In genomic region chr10:2225609-2226008, GRCh38 we compare ENCODE assay signal across 32 cellular contexts.
"Had no signal": no experiment of that assay in that cellular context is flagged by ENCODE, and none has a peak within 500 bp of the region (broad histone marks: within the 10 kb centered on the region; RNA-seq: fewer than 3 reads in every experiment).

No MANE protein-coding gene starts in this region.

- H3K9me3 Mint-ChIP-seq: activated naive CD4-positive, alpha-beta T cell treated with anti-CD3 and anti-CD28 coated beads for 36 hours; activated naive CD8-positive, alpha-beta T cell treated with anti-CD3 and anti-CD28 coated beads for 36 hours; activated T-helper 1 cell treated with anti-CD3 and anti-CD28 coated beads, Interleukin-12 subunit alpha, Interleukin-12 subunit beta, Interleukin-2, Interleukin-4 antibody, amounts not matched to agents 30 ng/mL and 10 ng/mL and 1 ng/mL, durations not matched to agents 14 hours and 24 hours and 36 hours; memory B cell; neural progenitor cell; stimulated activated memory B cell treated with anti-CD40 and anti-IgM and Interleukin-4, amounts not matched to agents 10 μg/mL and 1 μg/mL and 100 μg/mL, for 72 hours had no signal

- H3K4me3 ChIP-seq: adrenal gland, body of pancreas, cardiac muscle cell, coronary artery, neural progenitor cell, psoas muscle, sigmoid colon, suprapubic skin, tibial artery, upper lobe of right lung had no signal

- H3K27ac ChIP-seq: adrenal gland, body of pancreas, cardiac muscle cell, coronary artery, neural progenitor cell, parathyroid adenoma, psoas muscle, sigmoid colon, suprapubic skin, tibial artery, upper lobe of right lung had no signal

- H3K27ac Mint-ChIP-seq: activated naive CD4-positive, alpha-beta T cell treated with anti-CD3 and anti-CD28 coated beads for 36 hours; activated naive CD8-positive, alpha-beta T cell treated with anti-CD3 and anti-CD28 coated beads for 36 hours; activated T-helper 1 cell treated with anti-CD3 and anti-CD28 coated beads, Interleukin-12 subunit alpha, Interleukin-12 subunit beta, Interleukin-2, Interleukin-4 antibody, amounts not matched to agents 30 ng/mL and 10 ng/mL and 1 ng/mL, durations not matched to agents 14 hours and 24 hours and 36 hours; effector memory CD8-positive, alpha-beta T cell; memory B cell; natural killer cell; neural progenitor cell; stimulated activated memory B cell treated with anti-CD40 and anti-IgM and Interleukin-4, amounts not matched to agents 10 μg/mL and 1 μg/mL and 100 μg/mL, for 72 hours had no signal

- ATAC-seq: body of pancreas; effector memory CD8-positive, alpha-beta T cell; natural killer cell; psoas muscle; stimulated activated memory B cell treated with anti-CD40 and anti-IgM and Interleukin-4, amounts not matched to agents 10 μg/mL and 1 μg/mL and 100 μg/mL, for 72 hours; upper lobe of right lung had no signal

- H3K4me1 Mint-ChIP-seq: activated naive CD8-positive, alpha-beta T cell treated with anti-CD3 and anti-CD28 coated beads for 36 hours; natural killer cell; neural progenitor cell; stimulated activated memory B cell treated with anti-CD40 and anti-IgM and Interleukin-4, amounts not matched to agents 10 μg/mL and 1 μg/mL and 100 μg/mL, for 72 hours had no signal

- H3K36me3 Mint-ChIP-seq: activated naive CD8-positive, alpha-beta T cell treated with anti-CD3 and anti-CD28 coated beads for 36 hours; memory B cell; natural killer cell; neural progenitor cell; stimulated activated memory B cell treated with anti-CD40 and anti-IgM and Interleukin-4, amounts not matched to agents 10 μg/mL and 1 μg/mL and 100 μg/mL, for 72 hours had no signal

- H3K36me3 ChIP-seq: adrenal gland, cardiac muscle cell, neural progenitor cell, sigmoid colon, suprapubic skin, tibial artery, upper lobe of right lung had no signal

- H3K4me3 Mint-ChIP-seq: activated naive CD4-positive, alpha-beta T cell treated with anti-CD3 and anti-CD28 coated beads for 36 hours; activated naive CD8-positive, alpha-beta T cell treated with anti-CD3 and anti-CD28 coated beads for 36 hours; activated T-helper 1 cell treated with anti-CD3 and anti-CD28 coated beads, Interleukin-12 subunit alpha, Interleukin-12 subunit beta, Interleukin-2, Interleukin-4 antibody, amounts not matched to agents 30 ng/mL and 10 ng/mL and 1 ng/mL, durations not matched to agents 14 hours and 24 hours and 36 hours; effector memory CD8-positive, alpha-beta T cell; memory B cell; natural killer cell; neural progenitor cell; stimulated activated memory B cell treated with anti-CD40 and anti-IgM and Interleukin-4, amounts not matched to agents 10 μg/mL and 1 μg/mL and 100 μg/mL, for 72 hours had no signal

- DNase-seq: activated CD4-positive, alpha-beta T cell treated with anti-CD3 and anti-CD28 coated beads for 48 hours; activated CD4-positive, alpha-beta T cell treated with anti-CD3 and anti-CD28 coated beads, Interleukin-2, amount 50 U/mL, for 48 hours; activated CD8-positive, alpha-beta memory T cell treated with anti-CD3 and anti-CD28 coated beads, Interleukin-2, amount 50 U/mL, for 4 hours; activated effector memory CD4-positive, alpha-beta T cell treated with anti-CD3 and anti-CD28 coated beads, Interleukin-2, amount 50 U/mL, for 16 hours; activated naive CD4-positive, alpha-beta T cell treated with anti-CD3 and anti-CD28 coated beads for 36 hours; activated naive CD8-positive, alpha-beta T cell treated with anti-CD3 and anti-CD28 coated beads for 36 hours; activated T-cell treated with anti-CD3 and anti-CD28 coated beads, Interleukin-2, amount 50 U/mL, for 1 hour; adrenal gland; aorta; body of pancreas; cerebellar nuclear complex; effector memory CD8-positive, alpha-beta T cell; erythroblast; head of caudate nucleus; hippocampal formation; natural killer cell; occipital lobe; psoas muscle; sigmoid colon; small intestine; stimulated activated CD4-positive, alpha-beta T cell treated with anti-CD3 and anti-CD28 coated beads, Interleukin-4, amount 100 ng/mL, for 4 hours; stimulated activated CD8-positive, alpha-beta memory T cell treated with anti-CD3 and anti-CD28 coated beads, Interleukin-4, amount 100 ng/mL, for 48 hours; tibial artery; upper lobe of right lung had no signal

- H3K27me3 ChIP-seq: adrenal gland, body of pancreas, cardiac muscle cell, neural progenitor cell, sigmoid colon, suprapubic skin, tibial artery, upper lobe of right lung had no signal

- FAIRE-seq: small intestine had no signal

- H3K9me3 ChIP-seq: adrenal gland, body of pancreas, tibial artery, upper lobe of right lung had no signal

- H3K4me1 ChIP-seq: adrenal gland, body of pancreas, neural progenitor cell, parathyroid adenoma, psoas muscle, suprapubic skin, tibial artery, upper lobe of right lung had no signal

- H3K27me3 Mint-ChIP-seq: activated naive CD8-positive, alpha-beta T cell treated with anti-CD3 and anti-CD28 coated beads for 36 hours; stimulated activated memory B cell treated with anti-CD40 and anti-IgM and Interleukin-4, amounts not matched to agents 10 μg/mL and 1 μg/mL and 100 μg/mL, for 72 hours had no signal
